13 cellular contexts compared by ENCODE assay signal in genomic region chr10:110192552-110192951, GRCh38. TPM values are rescaled to one million over a fixed set of nuclear protein-coding genes. Genes with fewer than 3 reads are reported as not detected.
DNase-seq lines count a peak whose midpoint lies in the region; ATAC-seq and TF ChIP-seq lines count a peak whose summit lies in the region.
"Had no signal": no experiment of that assay in that cellular context is flagged by ENCODE, and none has a peak within 500 bp of the region (broad histone marks: within the 10 kb centered on the region; RNA-seq: fewer than 3 reads in every experiment).

No MANE protein-coding gene starts in this region.

- H3K4me3 ChIP-seq in cardiac muscle cell = no peak overlapping the region
- H3K4me3 ChIP-seq: lung, thyroid gland had no signal

- H3K9me3 ChIP-seq in cardiac muscle cell (ENCODE audit: low read depth) = no peaks in the 10 kb centered on the region
- H3K9me3 ChIP-seq: thyroid gland had no signal

- H3K4me3 Mint-ChIP-seq in activated T-helper 17 cell treated with anti-CD3 and anti-CD28 coated beads, Interleukin-2, amount 50 U/mL, for 72 hours = no peak overlapping the region
- H3K4me3 Mint-ChIP-seq in type B pancreatic cell (no peak overlapping the region), endothelial cell (ENCODE audit: unreplicated experiment) (no peak overlapping the region)

- H3K27ac ChIP-seq in cardiac muscle cell = no peak overlapping the region
- H3K27ac ChIP-seq: epithelial cell of prostate, thyroid gland had no signal

- intact Hi-C loops in Right ventricle myocardium superior (cut with DNase I) = no loop called here

- no peaks in the 10 kb centered on the region for H3K4me1 ChIP-seq in cardiac muscle cell (ENCODE audit: low read depth)
- H3K4me1 ChIP-seq: thyroid gland had no signal

- H3K9me3 Mint-ChIP-seq in activated T-helper 17 cell treated with anti-CD3 and anti-CD28 coated beads, Interleukin-2, amount 50 U/mL, for 72 hours = no peaks in the 10 kb centered on the region
- H3K9me3 Mint-ChIP-seq in type B pancreatic cell = no peaks in the 10 kb centered on the region
- no peaks in the 10 kb centered on the region for H3K9me3 Mint-ChIP-seq in endothelial cell (ENCODE audit: unreplicated experiment)

- no peak for ATAC-seq in Right ventricle myocardium superior (ENCODE audit: poor library complexity)
- ATAC-seq in HG02981 (IDR thresholded peaks at IDR 0.05; ENCODE audit: unreplicated experiment) = peak; percentile 56
- ATAC-seq in activated T-helper 17 cell treated with anti-CD3 and anti-CD28 coated beads, Interleukin-2, amount 50 U/mL, for 72 hours (replicated peaks) = peak; percentile 81

- H3K27me3 ChIP-seq in cardiac muscle cell = peaks cover 4% of the 10 kb centered on the region
- H3K27me3 ChIP-seq: thyroid gland had no signal

- H3K27ac Mint-ChIP-seq in activated T-helper 17 cell treated with anti-CD3 and anti-CD28 coated beads, Interleukin-2, amount 50 U/mL, for 72 hours = no peak overlapping the region
- H3K27ac Mint-ChIP-seq in type B pancreatic cell (no peak overlapping the region), endothelial cell (ENCODE audit: unreplicated experiment) (no peak overlapping the region)

- H3K4me1 Mint-ChIP-seq in activated T-helper 17 cell treated with anti-CD3 and anti-CD28 coated beads, Interleukin-2, amount 50 U/mL, for 72 hours = peaks cover 10% of the 10 kb centered on the region
- no peaks in the 10 kb centered on the region for H3K4me1 Mint-ChIP-seq in type B pancreatic cell (ENCODE audit: unreplicated experiment)
- H3K4me1 Mint-ChIP-seq in endothelial cell (ENCODE audit: unreplicated experiment) = no peaks in the 10 kb centered on the region

- peak; percentile 13 for TF ChIP-seq CTCF in cardiac muscle cell (IDR thresholded peaks at IDR 0.05; ENCODE audit: low read depth, low read length)
- no peak for TF ChIP-seq CTCF in type B pancreatic cell (conservative IDR thresholded peaks at IDR 0.05)
- TF ChIP-seq CTCF in endothelial cell (IDR thresholded peaks at IDR 0.05; ENCODE audit: unreplicated experiment) = no peak

- peaks cover 20% of the 10 kb centered on the region for H3K27me3 Mint-ChIP-seq in activated T-helper 17 cell treated with anti-CD3 and anti-CD28 coated beads, Interleukin-2, amount 50 U/mL, for 72 hours
- H3K27me3 Mint-ChIP-seq in type B pancreatic cell (no peaks in the 10 kb centered on the region), endothelial cell (ENCODE audit: unreplicated experiment) (no peaks in the 10 kb centered on the region)

- peak in 1 of 2 donors; percentile 17 for DNase-seq in cardiac muscle cell (ENCODE audit: low read depth in 1 of 2, low spot score in 1 of 2)
- no peak for DNase-seq in Right ventricle myocardium superior
- peak; percentile 29 for DNase-seq in type B pancreatic cell (ENCODE audit: extremely low spot score, unreplicated experiment)
- DNase-seq in NCI-H1930 (lab: John Stamatoyannopoulos, UW) = no peak
- DNase-seq in endothelial cell (ENCODE audit: low spot score) = no peak
- DNase-seq in mesenteric fat pad (ENCODE audit: low spot score) = no peak
- DNase-seq: activated naive CD4-positive, alpha-beta T cell treated with Interleukin-2 at 50 U/mL for 16 hours; NCI-H226; thyroid gland had no signal

- no peaks in the 10 kb centered on the region for H3K36me3 ChIP-seq in cardiac muscle cell
- H3K36me3 ChIP-seq: thyroid gland had no signal

- H3K36me3 Mint-ChIP-seq in activated T-helper 17 cell treated with anti-CD3 and anti-CD28 coated beads, Interleukin-2, amount 50 U/mL, for 72 hours (ENCODE audit: low read depth) = no peaks in the 10 kb centered on the region
- H3K36me3 Mint-ChIP-seq in type B pancreatic cell (no peaks in the 10 kb centered on the region), endothelial cell (ENCODE audit: low read depth, unreplicated experiment) (no peaks in the 10 kb centered on the region)

RNA-seq across cellular contexts. Expression of gene MXI1, which starts 14.9 kb away (rescaled TPM):
- total RNA-seq in cardiac muscle cell (48.2 and 55.0 TPM in 2 replicates), Right ventricle myocardium superior (75.2 TPM), type B pancreatic cell (ENCODE audit: low replicate concordance) (17.8 and 34.7 TPM in 2 replicates), endothelial cell (ENCODE audit: unreplicated experiment) (10.3 TPM), mesenteric fat pad (23.7 TPM)
- 68.4 and 69.8 TPM in 2 replicates for polyA plus RNA-seq in cardiac muscle cell
- total RNA-seq in activated T-helper 17 cell treated with anti-CD3 and anti-CD28 coated beads, Interleukin-2, amount 50 U/mL, for 72 hours = 100 to 1,000 TPM in 1 of 2 donors, 10 to 100 TPM in 1; 32.5 to 130 TPM
